Comparison of ENCODE assay signal across 8 cellular contexts in genomic region chr19:49690073-49690655, GRCh38. TPM values are rescaled to one million over a fixed set of nuclear protein-coding genes. Genes with fewer than 3 reads are reported as not detected.
DNase-seq lines count a peak whose midpoint lies in the region; ATAC-seq and TF ChIP-seq lines count a peak whose summit lies in the region.

No MANE protein-coding gene starts in this region.

- H3K36me3 ChIP-seq in CD4-positive, CD25-positive, alpha-beta regulatory T cell (ENCODE audit: control insufficient read depth, insufficient read depth, low read length): peaks cover 13% of the 10 kb centered on the region
- H3K36me3 ChIP-seq in RWPE2 (ENCODE audit: low read depth) (peaks cover 13% of the 10 kb centered on the region), osteoblast (ENCODE audit: insufficient read depth, low read length) (peaks cover 11% of the 10 kb centered on the region)

- H3K27me3 ChIP-seq in CD4-positive, CD25-positive, alpha-beta regulatory T cell (ENCODE audit: control insufficient read depth, insufficient read depth, low read length): peaks cover 3% of the 10 kb centered on the region
- no peaks in the 10 kb centered on the region for H3K27me3 ChIP-seq in RWPE2 (ENCODE audit: insufficient read depth, poor library complexity, severe bottlenecking)
- H3K27me3 ChIP-seq in osteoblast (ENCODE audit: insufficient read depth, low read length): no peaks in the 10 kb centered on the region

- H3K4me2 ChIP-seq in osteoblast (ENCODE audit: insufficient read depth, low read length): peak overlapping the region; percentile 90

- H3K4me1 ChIP-seq in CD4-positive, CD25-positive, alpha-beta regulatory T cell (ENCODE audit: control insufficient read depth, insufficient read depth, low read length, poor library complexity, severe bottlenecking): peaks cover 19% of the 10 kb centered on the region
- H3K4me1 ChIP-seq in RWPE2 (ENCODE audit: insufficient read depth, poor library complexity, severe bottlenecking) (no peaks in the 10 kb centered on the region), osteoblast (ENCODE audit: insufficient read depth, low read length) (peaks cover 20% of the 10 kb centered on the region)

- peak; percentile 33 for TF ChIP-seq CTCF in RWPE2 (IDR thresholded peaks at IDR 0.05; ENCODE audit: poor library complexity, severe bottlenecking)
- no peak for TF ChIP-seq CTCF in fibroblast of pulmonary artery (IDR thresholded peaks at IDR 0.05; ENCODE audit: low read length, missing control alignments)
- no peak for TF ChIP-seq CTCF in osteoblast (IDR thresholded peaks at IDR 0.05; ENCODE audit: extremely low read depth, low read depth, low read length)
- TF ChIP-seq CTCF in GM13977 (IDR thresholded peaks at IDR 0.05; ENCODE audit: extremely low read depth, insufficient read depth, missing control alignments): no peak

- no peaks in the 10 kb centered on the region for H3K9me3 Mint-ChIP-seq in CD4-positive, CD25-positive, alpha-beta regulatory T cell

- H3K4me3 Mint-ChIP-seq in CD4-positive, CD25-positive, alpha-beta regulatory T cell: peak overlapping the region; percentile 71 to 98 (median 91)

- in situ Hi-C loops in GM13977 (cut with MboI; ENCODE audit: low pct_unique_long_range_greater_than_20kb, low sequenced_read_pairs, unreplicated experiment): no loop called here

- H3K79me2 ChIP-seq in osteoblast (ENCODE audit: insufficient read depth, low read length): no peaks in the 10 kb centered on the region

- no peak overlapping the region for H3K27ac ChIP-seq in CD4-positive, CD25-positive, alpha-beta regulatory T cell (ENCODE audit: insufficient read depth, low read length, poor library complexity, severe bottlenecking)
- H3K27ac ChIP-seq in RWPE2 (ENCODE audit: poor library complexity, severe bottlenecking) (peak overlapping the region; percentile 29), osteoblast (ENCODE audit: low read depth, low read length) (peak overlapping the region; percentile 15)

- peaks cover 9% of the 10 kb centered on the region for H3K36me3 Mint-ChIP-seq in CD4-positive, CD25-positive, alpha-beta regulatory T cell

- no peaks in the 10 kb centered on the region for H3K9me3 ChIP-seq in CD4-positive, CD25-positive, alpha-beta regulatory T cell (ENCODE audit: control insufficient read depth in 2 of 2, low read length in 2 of 2)
- H3K9me3 ChIP-seq in RWPE2 (ENCODE audit: severe bottlenecking): no peaks in the 10 kb centered on the region
- H3K9me3 ChIP-seq in osteoblast (ENCODE audit: low read depth, low read length): no peaks in the 10 kb centered on the region

- H3K4me3 ChIP-seq in CD4-positive, CD25-positive, alpha-beta regulatory T cell (ENCODE audit: low read depth, low read length): peak overlapping the region; percentile 55
- H3K4me3 ChIP-seq in RWPE2 (ENCODE audit: severe bottlenecking) (peak overlapping the region; percentile 40), fibroblast of pulmonary artery (replicated peaks; ENCODE audit: low read depth, low read length) (peak overlapping the region; percentile 55), osteoblast (ENCODE audit: insufficient read depth, low read length) (peak overlapping the region; percentile 76)

- peak overlapping the region; percentile 49 to 86 (median 71) for H3K27ac Mint-ChIP-seq in CD4-positive, CD25-positive, alpha-beta regulatory T cell

- H2AFZ ChIP-seq in osteoblast (ENCODE audit: low read length): peak overlapping the region; percentile 93

- peaks cover 22% of the 10 kb centered on the region for H3K27me3 Mint-ChIP-seq in CD4-positive, CD25-positive, alpha-beta regulatory T cell

- DNase-seq in CD4-positive, CD25-positive, alpha-beta regulatory T cell: no peak
- DNase-seq in RWPE2 (ENCODE audit: low spot score): no peak
- DNase-seq in fibroblast of pulmonary artery (ENCODE audit: low read depth): no peak
- DNase-seq in osteoblast (ENCODE audit: insufficient read length, low spot score, missing footprints): peak; percentile 86
- no peak for DNase-seq in GM13977 (ENCODE audit: low spot score)
- DNase-seq in RPMI8226: no peak
- DNase-seq in HCEC 1CT: no peak
- no peak for DNase-seq in amniotic stem cell (lab: John Stamatoyannopoulos, UW)

- H4K20me1 ChIP-seq in osteoblast (ENCODE audit: insufficient read depth, low read length): no peaks in the 10 kb centered on the region

- peak in 1 of 2 donors; percentile 4 for ATAC-seq in CD4-positive, CD25-positive, alpha-beta regulatory T cell (ENCODE audit: low read depth in 2 of 2)
- ATAC-seq in RWPE2 (ENCODE audit: low read depth): peak; percentile 4; the same call in 2 of the 3 replicates

- H3K4me1 Mint-ChIP-seq in CD4-positive, CD25-positive, alpha-beta regulatory T cell: peaks cover 6 to 26% (median 12%) of the 10 kb centered on the region in 4 donors

RNA-seq across cellular contexts. Expression of gene CPT1C, which starts 0.8 kb away (rescaled TPM):
- 0.47 TPM for total RNA-seq in CD4-positive, CD25-positive, alpha-beta regulatory T cell
- polyA plus RNA-seq in CD4-positive, CD25-positive, alpha-beta regulatory T cell: under 1 TPM in 3 of 4 donors, not detected in 1; 0.41 to 0.84 (median 0.73) TPM
- total RNA-seq in osteoblast: 10.9 and 17.0 TPM in 2 replicates

RNA-seq across cellular contexts. Expression of gene ADM5, which starts 0.8 kb away (rescaled TPM):
- 1.7 TPM for total RNA-seq in CD4-positive, CD25-positive, alpha-beta regulatory T cell
- polyA plus RNA-seq in CD4-positive, CD25-positive, alpha-beta regulatory T cell: under 1 TPM in 2 of 4 donors, not detected in 2; 0.10 to 0.34 TPM
- under 0.01 and 0.29 TPM in 2 replicates for total RNA-seq in osteoblast

RNA-seq across cellular contexts. Expression of gene PRMT1, which starts 13.1 kb away (rescaled TPM):
- 59.2 TPM for total RNA-seq in CD4-positive, CD25-positive, alpha-beta regulatory T cell
- polyA plus RNA-seq in CD4-positive, CD25-positive, alpha-beta regulatory T cell: 100 to 1,000 TPM; 101 to 118 (median 105) TPM
- total RNA-seq in osteoblast: 199 and 208 TPM in 2 replicates

RNA-seq across cellular contexts. Expression of gene BCL2L12, which starts 24.4 kb away (rescaled TPM):
- total RNA-seq in CD4-positive, CD25-positive, alpha-beta regulatory T cell: 13.6 TPM
- 10 to 100 TPM; 13.6 to 15.3 (median 15.1) TPM for polyA plus RNA-seq in CD4-positive, CD25-positive, alpha-beta regulatory T cell
- 4.4 and 5.1 TPM in 2 replicates for total RNA-seq in osteoblast

RNA-seq across cellular contexts. Expression of gene IRF3, which starts 24.5 kb away (rescaled TPM):
- 235 TPM for total RNA-seq in CD4-positive, CD25-positive, alpha-beta regulatory T cell
- 100 to 1,000 TPM in 1 of 4 donors, 10 to 100 TPM in 3; 76.4 to 104 (median 95.9) TPM for polyA plus RNA-seq in CD4-positive, CD25-positive, alpha-beta regulatory T cell
- 48.5 and 54.2 TPM in 2 replicates for total RNA-seq in osteoblast
